12 cellular contexts compared by ENCODE assay signal in the genomic region with DNA sequence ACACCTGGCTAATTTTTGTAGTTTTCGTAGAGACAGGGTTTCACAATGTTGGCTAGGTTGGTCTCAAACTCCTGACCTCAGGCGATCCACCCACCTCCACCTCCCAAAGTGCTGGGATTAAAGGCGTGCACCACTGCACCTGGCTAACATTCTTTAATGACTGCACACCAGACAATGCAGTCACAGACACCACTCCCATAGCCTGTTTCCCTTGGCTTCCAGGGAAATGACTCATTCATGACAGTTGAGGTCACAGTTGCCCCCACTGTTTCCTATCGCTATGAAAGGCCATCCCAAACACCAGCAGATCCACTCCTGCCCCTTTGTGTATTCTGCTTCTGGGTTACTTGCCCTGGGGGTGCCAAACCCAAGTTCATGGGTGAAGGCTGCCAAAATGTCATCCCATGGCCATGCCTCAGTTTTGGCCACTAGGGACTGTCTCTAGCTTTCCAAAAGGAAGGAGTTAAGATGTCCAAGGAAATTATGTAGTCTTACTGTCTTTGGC. TPM values are rescaled to one million over a fixed set of nuclear protein-coding genes. Genes with fewer than 3 reads are reported as not detected.
DNase-seq lines count a peak whose midpoint lies in the region; ATAC-seq and TF ChIP-seq lines count a peak whose summit lies in the region.
"Had no signal": no experiment of that assay in that cellular context is flagged by ENCODE, and none has a peak within 500 bp of the region (broad histone marks: within the 10 kb centered on the region; RNA-seq: fewer than 3 reads in every experiment).

No MANE protein-coding gene starts in this region.

- H3K36me3 ChIP-seq in RWPE2 (ENCODE audit: low read depth): 0 out of 2 replicates have a peak, but pooled peaks cover 8% of the 10 kb centered on the region

- ATAC-seq in RWPE2 (ENCODE audit: low read depth) (peak; percentile 70), HG03439 (IDR thresholded peaks at IDR 0.05; ENCODE audit: unreplicated experiment) (no peak), omental fat pad (ENCODE audit: low FRiP score) (no peak)
- ATAC-seq in stimulated activated naive B cell treated with anti-CD40 and anti-IgM and Interleukin-4, amounts not matched to agents 10 μg/mL and 1 μg/mL and 100 μg/mL, for 72 hours (replicated peaks): peak; percentile 62 to 63

- H3K27ac Mint-ChIP-seq in activated T-cell treated with anti-CD3 and anti-CD28 coated beads, Interleukin-2, amount 50 U/mL, for 24 hours: no peak overlapping the region
- H3K27ac Mint-ChIP-seq in stimulated activated naive B cell treated with anti-CD40 and anti-IgM and Interleukin-4, amounts not matched to agents 10 μg/mL and 1 μg/mL and 100 μg/mL, for 72 hours: no peak overlapping the region
- H3K27ac Mint-ChIP-seq: T-cell had no signal

- peaks cover 14% of the 10 kb centered on the region for H3K4me1 Mint-ChIP-seq in activated T-cell treated with anti-CD3 and anti-CD28 coated beads, Interleukin-2, amount 50 U/mL, for 24 hours (ENCODE audit: low read depth)
- H3K4me1 Mint-ChIP-seq in stimulated activated naive B cell treated with anti-CD40 and anti-IgM and Interleukin-4, amounts not matched to agents 10 μg/mL and 1 μg/mL and 100 μg/mL, for 72 hours: peaks cover 5 to 6% of the 10 kb centered on the region in 2 donors

- peaks cover 37% of the 10 kb centered on the region for H3K4me1 ChIP-seq in RWPE2 (ENCODE audit: insufficient read depth, poor library complexity, severe bottlenecking)

- TF ChIP-seq CTCF in RWPE2 (IDR thresholded peaks at IDR 0.05; ENCODE audit: poor library complexity, severe bottlenecking) (peak; percentile 48), fibroblast of mammary gland (conservative IDR thresholded peaks at IDR 0.05; ENCODE audit: control insufficient read depth, insufficient read depth, low read depth, low read length) (peak; percentile 22), omental fat pad (IDR thresholded peaks at IDR 0.05) (no peak)

- H3K4me3 ChIP-seq in RWPE2 (ENCODE audit: severe bottlenecking) (peak overlapping the region; percentile 30), fibroblast of mammary gland (ENCODE audit: control insufficient read depth, low read depth, low read length) (no peak overlapping the region)
- H3K4me3 ChIP-seq: lung had no signal

- no peak overlapping the region for H3K4me3 Mint-ChIP-seq in activated T-cell treated with anti-CD3 and anti-CD28 coated beads, Interleukin-2, amount 50 U/mL, for 24 hours
- H3K4me3 Mint-ChIP-seq in stimulated activated naive B cell treated with anti-CD40 and anti-IgM and Interleukin-4, amounts not matched to agents 10 μg/mL and 1 μg/mL and 100 μg/mL, for 72 hours: no peak overlapping the region
- H3K4me3 Mint-ChIP-seq: T-cell had no signal

- DNase-seq in activated T-cell treated with anti-CD3 and anti-CD28 coated beads, Interleukin-2, amount 50 U/mL, for 24 hours: peak; percentile 14
- no peak for DNase-seq in activated T-cell treated with anti-CD3 and anti-CD28 coated beads, Interleukin-2, amount 50 U/mL, for 48 hours
- DNase-seq in RWPE2 (ENCODE audit: low spot score) (peak; percentile 86), fibroblast of mammary gland (ENCODE audit: low read depth) (peak; percentile 90), omental fat pad (ENCODE audit: low spot score) (no peak)
- no peak for DNase-seq in stimulated activated naive B cell treated with anti-CD40 and anti-IgM and Interleukin-4, amounts not matched to agents 10 μg/mL and 1 μg/mL and 100 μg/mL, for 72 hours
- DNase-seq in activated naive CD4-positive, alpha-beta T cell treated with Interleukin-2 at 50 U/mL for 16 hours: no peak
- DNase-seq: anterior cingulate cortex, T-cell had no signal

- H3K9me3 ChIP-seq in RWPE2 (ENCODE audit: severe bottlenecking): no peaks in the 10 kb centered on the region

- H3K36me3 Mint-ChIP-seq in activated T-cell treated with anti-CD3 and anti-CD28 coated beads, Interleukin-2, amount 50 U/mL, for 24 hours (ENCODE audit: low read depth): peaks cover 5% of the 10 kb centered on the region
- peaks cover 1 to 5% of the 10 kb centered on the region in 2 donors for H3K36me3 Mint-ChIP-seq in stimulated activated naive B cell treated with anti-CD40 and anti-IgM and Interleukin-4, amounts not matched to agents 10 μg/mL and 1 μg/mL and 100 μg/mL, for 72 hours

- peak overlapping the region; percentile 96 for H3K27ac ChIP-seq in RWPE2 (ENCODE audit: poor library complexity, severe bottlenecking)
- H3K27ac ChIP-seq: C4-2B had no signal

- H3K27me3 ChIP-seq in RWPE2 (ENCODE audit: insufficient read depth, poor library complexity, severe bottlenecking): no peaks in the 10 kb centered on the region

- H3K27me3 Mint-ChIP-seq in activated T-cell treated with anti-CD3 and anti-CD28 coated beads, Interleukin-2, amount 50 U/mL, for 24 hours: no peaks in the 10 kb centered on the region
- H3K27me3 Mint-ChIP-seq in stimulated activated naive B cell treated with anti-CD40 and anti-IgM and Interleukin-4, amounts not matched to agents 10 μg/mL and 1 μg/mL and 100 μg/mL, for 72 hours: peaks cover 0 to 4% of the 10 kb centered on the region in 2 donors

- no peaks in the 10 kb centered on the region for H3K9me3 Mint-ChIP-seq in activated T-cell treated with anti-CD3 and anti-CD28 coated beads, Interleukin-2, amount 50 U/mL, for 24 hours
- no peaks in the 10 kb centered on the region for H3K9me3 Mint-ChIP-seq in stimulated activated naive B cell treated with anti-CD40 and anti-IgM and Interleukin-4, amounts not matched to agents 10 μg/mL and 1 μg/mL and 100 μg/mL, for 72 hours
- H3K9me3 Mint-ChIP-seq: T-cell had no signal

RNA-seq across cellular contexts. Expression of gene CHMP1B, which starts 8.7 kb away (rescaled TPM):
- total RNA-seq in omental fat pad: 10 to 100 TPM; 32.5 to 80.5 (median 44.5) TPM

RNA-seq across cellular contexts. Expression of gene MPPE1, which starts 48.2 kb away (rescaled TPM):
- 10 to 100 TPM; 11.0 to 49.2 (median 28.8) TPM for total RNA-seq in omental fat pad

Comparison
In these comparisons a context has a peak if more than half of its experiments do, and no peak if none do; other contexts are left out.
1. DNase-seq: peak in activated T-cell treated with anti-CD3 and anti-CD28 coated beads, Interleukin-2, amount 50 U/mL, for 24 hours (single experiment), RWPE2 (single experiment) and fibroblast of mammary gland (single experiment); none in activated T-cell treated with anti-CD3 and anti-CD28 coated beads, Interleukin-2, amount 50 U/mL, for 48 hours (0 of 2), stimulated activated naive B cell treated with anti-CD40 and anti-IgM and Interleukin-4, amounts not matched to agents 10 μg/mL and 1 μg/mL and 100 μg/mL, for 72 hours (single experiment), omental fat pad (single experiment) and activated naive CD4-positive, alpha-beta T cell treated with Interleukin-2 at 50 U/mL for 16 hours (single experiment).
2. ATAC-seq: peak in RWPE2 (single experiment) and stimulated activated naive B cell treated with anti-CD40 and anti-IgM and Interleukin-4, amounts not matched to agents 10 μg/mL and 1 μg/mL and 100 μg/mL, for 72 hours (2 of 2); none in HG03439 (single experiment) and omental fat pad (single experiment).
3. CTCF ChIP-seq: peak in RWPE2 (single experiment) and fibroblast of mammary gland (single experiment); none in omental fat pad (0 of 3).